27 cellular contexts compared by ENCODE assay signal in genomic region chr1:241614572-241614971, GRCh38. TPM values are rescaled to one million over a fixed set of nuclear protein-coding genes. Genes with fewer than 3 reads are reported as not detected.
DNase-seq lines count a peak whose midpoint lies in the region; ATAC-seq, FAIRE-seq and TF ChIP-seq lines count a peak whose summit lies in the region.
"Had no signal": no experiment of that assay in that cellular context is flagged by ENCODE, and none has a peak within 500 bp of the region (broad histone marks: within the 10 kb centered on the region; RNA-seq: fewer than 3 reads in every experiment).

No MANE protein-coding gene starts in this region.

- WGBS in A549 (ENCODE audit: missing lambda C conversion rate) = 46% methylated on average over 4 of the region's 4 CpGs
- 87% methylated on average over 4 of the region's 4 CpGs for WGBS in hepatocyte (ENCODE audit: low lambda C conversion rate, missing lambda C conversion rate)

- peak overlapping the region; percentile 94 for H3K4me2 ChIP-seq in A549
- peak overlapping the region; percentile 65 for H3K4me2 ChIP-seq in PC-3 (ENCODE audit: low read length)
- H3K4me2 ChIP-seq in hepatocyte = peak overlapping the region; percentile 33
- no peak overlapping the region for H3K4me2 ChIP-seq in neural progenitor cell

- BruUV-seq in PC-3 (replicated peaks; lab: Mats Ljungman, UMichigan) = no TSS peak
- no TSS peak for BruUV-seq in Caco-2 (replicated peaks; lab: Mats Ljungman, UMichigan)

- H3K9me3 Mint-ChIP-seq in neural progenitor cell (no peaks in the 10 kb centered on the region), Caco-2 (ENCODE audit: unreplicated experiment) (no peaks in the 10 kb centered on the region)
- no peaks in the 10 kb centered on the region for H3K9me3 Mint-ChIP-seq in T-helper 2 cell treated with Interferon-gamma antibody and Interleukin-4, amounts not matched to agents 5 μg/mL and 100 μg/mL, for 36 hours
- H3K9me3 Mint-ChIP-seq: CD8-positive, alpha-beta T cell had no signal

- TF ChIP-seq EP300 in A549 (IDR thresholded peaks at IDR 0.05) = no peak

- H3K27me3 ChIP-seq in PC-3 (ENCODE audit: low read length) (no peaks in the 10 kb centered on the region), hepatocyte (no peaks in the 10 kb centered on the region), neural progenitor cell (no peaks in the 10 kb centered on the region), Caco-2 (replicated peaks; ENCODE audit: control insufficient read depth, insufficient read depth, low read length) (no peaks in the 10 kb centered on the region)
- H3K27me3 ChIP-seq: SJCRH30 had no signal

- H3K36me3 Mint-ChIP-seq in neural progenitor cell (peaks cover 3% of the 10 kb centered on the region), Caco-2 (ENCODE audit: insufficient read depth, unreplicated experiment) (no peaks in the 10 kb centered on the region)
- H3K36me3 Mint-ChIP-seq in T-helper 2 cell treated with Interferon-gamma antibody and Interleukin-4, amounts not matched to agents 5 μg/mL and 100 μg/mL, for 36 hours (ENCODE audit: low read depth) = no peaks in the 10 kb centered on the region
- H3K36me3 Mint-ChIP-seq: CD8-positive, alpha-beta T cell had no signal

- H3K36me3 ChIP-seq in PC-3 (ENCODE audit: low read depth, low read length) = no peaks in the 10 kb centered on the region
- no peaks in the 10 kb centered on the region for H3K36me3 ChIP-seq in hepatocyte (replicated peaks; ENCODE audit: insufficient read depth, low read depth)
- H3K36me3 ChIP-seq in neural progenitor cell = no peaks in the 10 kb centered on the region
- H3K36me3 ChIP-seq in Caco-2 (ENCODE audit: control insufficient read depth, insufficient read depth, low read length) = no peaks in the 10 kb centered on the region
- H3K36me3 ChIP-seq: SJCRH30 had no signal

- H3K79me2 ChIP-seq in PC-3 (ENCODE audit: low read length) (no peaks in the 10 kb centered on the region), hepatocyte (no peaks in the 10 kb centered on the region), neural progenitor cell (ENCODE audit: low read depth) (no peaks in the 10 kb centered on the region)

- intact Hi-C loops in PC-3 (cut with micrococcal nuclease) = loop anchor here (5.0 kb wide), 1 partner anchor 373 kb away; no protein-coding TSS in a partner anchor
- intact Hi-C loops in Caco-2 (cut with micrococcal nuclease; ENCODE audit: unreplicated experiment) = loop anchor here (5.0 kb wide), 1 partner anchor 373 kb away; no protein-coding TSS in a partner anchor

- H3K27ac Mint-ChIP-seq in neural progenitor cell = peak overlapping the region; percentile 5
- H3K27ac Mint-ChIP-seq in Caco-2 (ENCODE audit: unreplicated experiment) = no peak overlapping the region
- H3K27ac Mint-ChIP-seq in T-helper 2 cell treated with Interferon-gamma antibody and Interleukin-4, amounts not matched to agents 5 μg/mL and 100 μg/mL, for 36 hours = no peak overlapping the region
- H3K27ac Mint-ChIP-seq: CD8-positive, alpha-beta T cell had no signal

- no peak for FAIRE-seq in A549 (lab: Jason Lieb, UNC)
- FAIRE-seq: A204.1, GM12891, H1 had no signal

- no peak for DNase-seq in A549 (ENCODE audit: low read depth in 1 of 2, low spot score in 1 of 2)
- DNase-seq in PC-3 = no peak
- DNase-seq in hepatocyte (ENCODE audit: low spot score) = no peak
- DNase-seq in neural progenitor cell (ENCODE audit: low spot score) = no peak
- DNase-seq in NCI-H82 (lab: John Stamatoyannopoulos, UW) = no peak
- DNase-seq in Caco-2 = no peak
- DNase-seq in LoVo (ENCODE audit: low spot score) = no peak
- no peak for DNase-seq in T-helper 2 cell treated with Interferon-gamma antibody and Interleukin-4, amounts not matched to agents 5 μg/mL and 100 μg/mL, for 36 hours (ENCODE audit: low spot score)
- DNase-seq: CD8-positive, alpha-beta T cell; DMS79 treated with DMSO at 0.1 percent for 48 hours; GF-D8; Karpas-422; NCI-H1105; NCI-H1436 treated with DMSO at 0.1 percent for 48 hours; NCI-H187 treated with DMSO at 0.1 percent for 48 hours; NCI-H2171 treated with DMSO at 0.1 percent for 48 hours; NCI-H345; NCI-H510A treated with DMSO at 0.1 percent for 48 hours; SJCRH30 had no signal

- H3K9me2 ChIP-seq in PC-3 (replicated peaks; ENCODE audit: low read length) = no peaks in the 10 kb centered on the region
- no peaks in the 10 kb centered on the region for H3K9me2 ChIP-seq in hepatocyte (replicated peaks; ENCODE audit: insufficient read depth)

- peak overlapping the region; percentile 89 to 90 for H3K27ac ChIP-seq in A549
- peak overlapping the region; percentile 85 for H3K27ac ChIP-seq in PC-3 (ENCODE audit: low read length)
- no peak overlapping the region for H3K27ac ChIP-seq in hepatocyte
- H3K27ac ChIP-seq in neural progenitor cell = no peak overlapping the region
- H3K27ac ChIP-seq: C4-2B, SJCRH30 had no signal

- no peak for TF ChIP-seq RAD21 in A549 (conservative IDR thresholded peaks at IDR 0.05 in 1 of 2, IDR thresholded peaks at IDR 0.05 in 1 of 2)

- H3K4me1 Mint-ChIP-seq in neural progenitor cell (peaks cover 13% of the 10 kb centered on the region), Caco-2 (ENCODE audit: low read depth, unreplicated experiment) (peaks cover 21% of the 10 kb centered on the region)
- peaks cover 4% of the 10 kb centered on the region for H3K4me1 Mint-ChIP-seq in T-helper 2 cell treated with Interferon-gamma antibody and Interleukin-4, amounts not matched to agents 5 μg/mL and 100 μg/mL, for 36 hours (ENCODE audit: low read depth)

- peaks cover 6% of the 10 kb centered on the region for H3F3A ChIP-seq in PC-3 (ENCODE audit: low read length, unreplicated experiment)
- H3F3A ChIP-seq in neural progenitor cell (ENCODE audit: low read depth) = no peaks in the 10 kb centered on the region

- peak overlapping the region; percentile 49 for H3K9ac ChIP-seq in PC-3 (ENCODE audit: low read length)
- H3K9ac ChIP-seq in neural progenitor cell = no peak overlapping the region

- ATAC-seq in A549 (no peak), PC-3 (no peak)
- ATAC-seq: CD8-positive, alpha-beta T cell; HCT116; Right ventricle myocardium inferior had no signal

- H3K4me3 Mint-ChIP-seq in neural progenitor cell (no peak overlapping the region), Caco-2 (ENCODE audit: unreplicated experiment) (no peak overlapping the region)
- no peak overlapping the region for H3K4me3 Mint-ChIP-seq in T-helper 2 cell treated with Interferon-gamma antibody and Interleukin-4, amounts not matched to agents 5 μg/mL and 100 μg/mL, for 36 hours
- H3K4me3 Mint-ChIP-seq: CD8-positive, alpha-beta T cell had no signal

- TF ChIP-seq CTCF in A549 (IDR thresholded peaks at IDR 0.05) (no peak), PC-3 (conservative IDR thresholded peaks at IDR 0.05; ENCODE audit: low read depth, low read length) (no peak), hepatocyte (IDR thresholded peaks at IDR 0.05; ENCODE audit: poor library complexity) (no peak), neural progenitor cell (IDR thresholded peaks at IDR 0.05) (no peak), Caco-2 (IDR thresholded peaks at IDR 0.05; ENCODE audit: insufficient read depth in 1 of 2, low read depth in 1 of 2, low read length in 1 of 2, severe bottlenecking in 1 of 2, unreplicated experiment in 1 of 2) (no peak)

- H3K4me3 ChIP-seq in A549 (no peak overlapping the region), PC-3 (ENCODE audit: low read length) (no peak overlapping the region), hepatocyte (no peak overlapping the region), neural progenitor cell (no peak overlapping the region), Caco-2 (ENCODE audit: low read depth, low read length) (no peak overlapping the region)
- H3K4me3 ChIP-seq: SJCRH30 had no signal

- H3K4me1 ChIP-seq in A549 (peaks cover 93% of the 10 kb centered on the region), PC-3 (ENCODE audit: insufficient read depth, low read length) (peaks cover 68% of the 10 kb centered on the region), hepatocyte (ENCODE audit: insufficient read depth) (peaks cover 17% of the 10 kb centered on the region), neural progenitor cell (no peaks in the 10 kb centered on the region), Caco-2 (peaks cover 14% of the 10 kb centered on the region)

- TF ChIP-seq POLR2A in A549 (IDR thresholded peaks at IDR 0.05; ENCODE audit: low read length) = no peak

- H4K20me1 ChIP-seq in PC-3 (ENCODE audit: low read length) = no peaks in the 10 kb centered on the region
- H4K20me1 ChIP-seq in hepatocyte (ENCODE audit: insufficient read depth, poor library complexity, severe bottlenecking) = no peaks in the 10 kb centered on the region
- H4K20me1 ChIP-seq in neural progenitor cell (ENCODE audit: low read depth) = peaks cover 6% of the 10 kb centered on the region

- H2AFZ ChIP-seq in PC-3 (ENCODE audit: low read length) (no peak overlapping the region), hepatocyte (no peak overlapping the region), neural progenitor cell (replicated peaks) (no peak overlapping the region)

- POLR2A ChIA-PET in A549 (lab: Yijun Ruan, JAX) (no interaction called here), PC-3 (lab: Charles Lee; ENCODE audit: unreplicated experiment) (no interaction called here), Caco-2 (lab: Charles Lee) (no interaction called here)

- CTCF ChIA-PET in A549 (lab: Yijun Ruan, JAX) (interaction anchor here (0.5 to 10.4 kb wide), 5 partner anchors 12 to 1703 kb away, joined by 3 to 120 read pairs (median 4); no protein-coding TSS in a partner anchor), PC-3 (lab: Charles Lee) (no interaction called here), Caco-2 (lab: Charles Lee) (no interaction called here)

- no peaks in the 10 kb centered on the region for H3K27me3 Mint-ChIP-seq in neural progenitor cell (ENCODE audit: insufficient read depth, low read depth)
- no peaks in the 10 kb centered on the region for H3K27me3 Mint-ChIP-seq in Caco-2 (ENCODE audit: insufficient read depth, unreplicated experiment)
- no peaks in the 10 kb centered on the region for H3K27me3 Mint-ChIP-seq in T-helper 2 cell treated with Interferon-gamma antibody and Interleukin-4, amounts not matched to agents 5 μg/mL and 100 μg/mL, for 36 hours (ENCODE audit: low read depth)

- no peaks in the 10 kb centered on the region for H3K9me3 ChIP-seq in A549
- no peaks in the 10 kb centered on the region for H3K9me3 ChIP-seq in PC-3 (ENCODE audit: low read length)
- no peaks in the 10 kb centered on the region for H3K9me3 ChIP-seq in hepatocyte (ENCODE audit: low read depth)
- no peaks in the 10 kb centered on the region for H3K9me3 ChIP-seq in neural progenitor cell (ENCODE audit: low read depth)
- H3K9me3 ChIP-seq in Caco-2 = no peaks in the 10 kb centered on the region
- H3K9me3 ChIP-seq: SJCRH30 had no signal

RNA-seq across cellular contexts. Expression of gene CHML, which starts 25.6 kb away (rescaled TPM):
- polyA plus RNA-seq in A549 (2011; rRNA removed) (12.5 and 15.2 TPM in 2 replicates), A549 (2017; fragmentation: RNase III; extraction: RNeasy Plus Mini Kit Qiagen cat#74134 plus additional on column Dnase treatment) (8.8 to 12.6 TPM (median 10.2 TPM) in 3 replicates), hepatocyte (3.9 and 4.4 TPM in 2 replicates)
- 4.0 and 6.5 TPM in 2 replicates for polyA plus RNA-seq in A549 (2012; cell fraction: cytosol; rRNA removed)
- 6.5 and 7.5 TPM in 2 replicates for polyA plus RNA-seq in A549 (2012; cell fraction: nucleus; rRNA removed)
- 33.7 and 40.7 TPM in 2 replicates for polyA minus RNA-seq in A549 (2011; rRNA and poly(A)+ RNA removed)
- total RNA-seq in PC-3 (2014; rRNA removed) (54.5 and 68.6 TPM in 2 replicates), hepatocyte (20.9 and 21.1 TPM in 2 replicates), neural progenitor cell (ENCODE audit: low replicate concordance) (31.4 and 43.6 TPM in 2 replicates), Caco-2 (2022) (27.0 and 29.2 TPM in 2 replicates)

RNA-seq across cellular contexts. Expression of gene OPN3, which starts 25.6 kb away (rescaled TPM):
- polyA plus RNA-seq in A549 (2011; rRNA removed) (119 and 144 TPM in 2 replicates), A549 (2017; fragmentation: RNase III; extraction: RNeasy Plus Mini Kit Qiagen cat#74134 plus additional on column Dnase treatment) (41.0 to 52.4 TPM (median 41.6 TPM) in 3 replicates), hepatocyte (73.2 and 75.8 TPM in 2 replicates)
- polyA plus RNA-seq in A549 (2012; cell fraction: cytosol; rRNA removed) = 26.3 and 36.6 TPM in 2 replicates
- polyA plus RNA-seq in A549 (2012; cell fraction: nucleus; rRNA removed) = 14.0 TPM in 2 replicates
- 35.1 and 38.8 TPM in 2 replicates for polyA minus RNA-seq in A549 (2011; rRNA and poly(A)+ RNA removed)
- total RNA-seq in PC-3 (2014; rRNA removed) (44.8 and 45.5 TPM in 2 replicates), hepatocyte (39.6 and 40.0 TPM in 2 replicates), neural progenitor cell (ENCODE audit: low replicate concordance) (37.8 and 53.5 TPM in 2 replicates), Caco-2 (2022) (6.9 and 7.8 TPM in 2 replicates)

RNA-seq across cellular contexts. Expression of gene WDR64, which starts 37.5 kb away (rescaled TPM):
- polyA plus RNA-seq in A549 (2011; rRNA removed) (not detected in 2 replicates), A549 (2017; fragmentation: RNase III; extraction: RNeasy Plus Mini Kit Qiagen cat#74134 plus additional on column Dnase treatment) (0.03 TPM in 1 of 3 replicates, not detected in the others), hepatocyte (not detected in 2 replicates)
- polyA plus RNA-seq in A549 (2012; cell fraction: cytosol; rRNA removed) = not detected in 2 replicates
- not detected in 2 replicates for polyA plus RNA-seq in A549 (2012; cell fraction: nucleus; rRNA removed)
- polyA minus RNA-seq in A549 (2011; rRNA and poly(A)+ RNA removed) = 0.37 TPM in 1 of 2 replicates, not detected in the other
- total RNA-seq in PC-3 (2014; rRNA removed) (not detected in 2 replicates), hepatocyte (0.07 TPM in 1 of 2 replicates, not detected in the other), neural progenitor cell (ENCODE audit: low replicate concordance) (not detected in 2 replicates), Caco-2 (2022) (not detected in 2 replicates)
- total RNA-seq: H1, M059J, Right ventricle myocardium inferior, RPMI7951, SJCRH30 had no signal

Comparison
In these comparisons a context has a peak if more than half of its experiments do, and no peak if none do; other contexts are left out.
1. H3K27ac ChIP-seq: peak in A549 (2 of 2) and PC-3 (single experiment); none in hepatocyte (single experiment) and neural progenitor cell (single experiment).